In the genomic region with DNA sequence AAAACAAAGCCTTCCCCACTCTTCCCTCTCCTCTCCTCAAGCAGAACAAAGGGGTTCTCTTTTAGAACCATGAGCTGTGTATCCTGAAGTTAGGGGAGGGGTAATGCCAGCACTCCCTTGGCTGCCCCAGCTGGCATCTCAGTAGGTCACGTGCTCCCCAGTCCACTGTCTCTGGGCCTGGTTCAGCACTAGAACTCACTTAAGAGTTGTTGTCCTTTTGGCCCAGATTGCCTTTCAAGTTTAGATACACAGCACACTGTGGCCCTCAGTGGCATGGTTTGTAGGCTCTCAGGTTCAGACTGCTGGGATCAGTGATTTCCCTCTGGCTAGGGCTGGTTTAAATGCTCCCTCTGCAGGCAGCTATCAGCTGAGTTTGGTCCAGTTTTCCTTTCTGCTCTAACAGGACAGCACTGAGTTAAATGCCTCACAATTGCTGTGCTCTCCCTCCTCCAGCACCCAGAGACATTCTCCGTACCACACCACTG, we compare ENCODE assay signal across 12 cellular contexts.
DNase-seq lines count a peak whose midpoint lies in the region; ATAC-seq and TF ChIP-seq lines count a peak whose summit lies in the region.
"Had no signal": no experiment of that assay in that cellular context is flagged by ENCODE, and none has a peak within 500 bp of the region (broad histone marks: within the 10 kb centered on the region; RNA-seq: fewer than 3 reads in every experiment).

No MANE protein-coding gene starts in this region.

- H3K36me3 ChIP-seq in Panc1 (ENCODE audit: control insufficient read depth, insufficient read depth, low read length): no peaks in the 10 kb centered on the region
- H3K36me3 ChIP-seq: MG63 had no signal

- H3K27ac ChIP-seq in Panc1 (ENCODE audit: low read length): no peak overlapping the region
- H3K27ac ChIP-seq in RWPE1: no peak overlapping the region

- CTCF ChIA-PET in Panc1 (lab: Charles Lee): no interaction called here
- CTCF ChIA-PET in RWPE1 (lab: Yijun Ruan, JAX): interaction anchor here (1.0 kb wide), 1 partner anchor 108 kb away, joined by 3 read pairs; no protein-coding TSS in a partner anchor

- BruUV-seq in Panc1 (replicated peaks; lab: Mats Ljungman, UMichigan): no TSS peak

- TF ChIP-seq CTCF in Panc1 (IDR thresholded peaks at IDR 0.05): peak; percentile 20
- TF ChIP-seq CTCF in RWPE1 (conservative IDR thresholded peaks at IDR 0.05; ENCODE audit: low read depth): no peak

- no peaks in the 10 kb centered on the region for H3K4me1 ChIP-seq in Panc1 (ENCODE audit: control insufficient read depth, insufficient read depth, low read length)

- no peaks in the 10 kb centered on the region for H3K27me3 ChIP-seq in Panc1 (ENCODE audit: control insufficient read depth, insufficient read depth, low read length)
- H3K27me3 ChIP-seq: MG63 had no signal

- H3K9me3 ChIP-seq in Panc1 (ENCODE audit: control insufficient read depth, insufficient read depth, low read depth, low read length): no peaks in the 10 kb centered on the region

- intact Hi-C loops in Panc1 (cut with micrococcal nuclease; ENCODE audit: unreplicated experiment): no loop called here

- DNase-seq in DMS114 treated with DMSO at 0.1 percent for 48 hours (lab: John Stamatoyannopoulos, UW; ENCODE audit: unreplicated experiment): peak; percentile 3
- no peak for DNase-seq in Panc1 (ENCODE audit: low read depth, low spot score)
- DNase-seq in foreskin melanocyte: peak; percentile 63
- DNase-seq in midbrain (lab: John Stamatoyannopoulos, UW): peak; percentile 11
- DNase-seq in RWPE1 (ENCODE audit: low spot score): no peak
- DNase-seq: CD4-positive, alpha-beta memory T cell; MG63; NCI-H345; stimulated activated naive B cell treated with anti-CD40 and anti-IgM and Interleukin-4, amounts not matched to agents 10 μg/mL and 1 μg/mL and 100 μg/mL, for 72 hours had no signal

- POLR2A ChIA-PET in Panc1 (lab: Charles Lee): no interaction called here
- POLR2A ChIA-PET in RWPE1 (lab: Yijun Ruan, JAX; ENCODE audit: low non-redundant PET): no interaction called here

- in situ Hi-C loops in Panc1 (cut with HindIII; ENCODE audit: low pct_unique_long_range_greater_than_20kb, low sequenced_read_pairs): no loop called here

- ATAC-seq in Panc1 (no peak), HG03457 (IDR thresholded peaks at IDR 0.05; ENCODE audit: unreplicated experiment) (no peak), GM19351 (IDR thresholded peaks at IDR 0.05; ENCODE audit: unreplicated experiment) (no peak), HG03045 (IDR thresholded peaks at IDR 0.05; ENCODE audit: unreplicated experiment) (no peak)
- ATAC-seq: stimulated activated naive B cell treated with anti-CD40 and anti-IgM and Interleukin-4, amounts not matched to agents 10 μg/mL and 1 μg/mL and 100 μg/mL, for 72 hours had no signal

- H3K4me3 ChIP-seq in Panc1 (ENCODE audit: low read depth in 2 of 2, low read length in 2 of 2): no peak overlapping the region
- H3K4me3 ChIP-seq: MG63 had no signal

Comparison
In these comparisons a context has a peak if more than half of its experiments do, and no peak if none do; other contexts are left out.
1. DNase-seq: peak in DMS114 treated with DMSO at 0.1 percent for 48 hours (single experiment), foreskin melanocyte (single experiment) and midbrain (single experiment); none in Panc1 (single experiment) and RWPE1 (single experiment).